9 cellular contexts compared by ENCODE assay signal in genomic region chr3:66480666-66481065, GRCh38. TPM values are rescaled to one million over a fixed set of nuclear protein-coding genes. Genes with fewer than 3 reads are reported as not detected.
DNase-seq lines count a peak whose midpoint lies in the region; ATAC-seq and TF ChIP-seq lines count a peak whose summit lies in the region.
"Had no signal": no experiment of that assay in that cellular context is flagged by ENCODE, and none has a peak within 500 bp of the region (broad histone marks: within the 10 kb centered on the region; RNA-seq: fewer than 3 reads in every experiment).

No MANE protein-coding gene starts in this region.

- TF ChIP-seq EP300 in SK-N-SH (IDR thresholded peaks at IDR 0.05; ENCODE audit: borderline replicate concordance in 1 of 2, low read depth in 1 of 2, low read length in 1 of 2): no peak

- WGBS in SK-N-SH (ENCODE audit: low lambda C conversion rate): 38% methylated on average over 2 of the region's 2 CpGs

- POLR2A ChIA-PET in SK-N-SH (lab: Yijun Ruan, JAX): no interaction called here

- no peak for DNase-seq in SK-N-SH
- no peak for DNase-seq in colonic mucosa
- DNase-seq in amygdala (lab: John Stamatoyannopoulos, UW): no peak
- DNase-seq in NCI-H526 (lab: John Stamatoyannopoulos, UW): no peak

- H3K9me3 ChIP-seq in SK-N-SH (no peaks in the 10 kb centered on the region), OCI-LY3 (ENCODE audit: insufficient read depth, low read length) (peaks cover 6% of the 10 kb centered on the region), colonic mucosa (no peaks in the 10 kb centered on the region), stomach smooth muscle (ENCODE audit: control insufficient read depth in 2 of 2, low read length in 2 of 2) (no peaks in the 10 kb centered on the region)
- H3K9me3 ChIP-seq: A549 had no signal

- H3K27me3 ChIP-seq in SK-N-SH (ENCODE audit: insufficient read depth): no peaks in the 10 kb centered on the region
- no peaks in the 10 kb centered on the region for H3K27me3 ChIP-seq in OCI-LY3 (ENCODE audit: low read depth, low read length)
- no peaks in the 10 kb centered on the region for H3K27me3 ChIP-seq in colonic mucosa
- H3K27me3 ChIP-seq in stomach smooth muscle (ENCODE audit: control insufficient read depth in 1 of 2, insufficient read depth in 2 of 2, low read length in 2 of 2): no peaks in the 10 kb centered on the region

- H3K4me2 ChIP-seq in SK-N-SH (no peak overlapping the region), OCI-LY3 (ENCODE audit: low read length) (peak overlapping the region; percentile 91)

- no peak for TF ChIP-seq RAD21 in SK-N-SH (IDR thresholded peaks at IDR 0.05; ENCODE audit: low read length)

- TF ChIP-seq CTCF in SK-N-SH (IDR thresholded peaks at IDR 0.05) (no peak), OCI-LY3 (IDR thresholded peaks at IDR 0.05; ENCODE audit: low read depth, low read length) (no peak), colonic mucosa (IDR thresholded peaks at IDR 0.05) (no peak)

- ATAC-seq in SK-N-SH treated with all-trans-retinoic acid at 6 μM for 48 hours (no peak), GM18517 (IDR thresholded peaks at IDR 0.05; ENCODE audit: unreplicated experiment) (no peak)
- ATAC-seq: A549 had no signal

- no peaks in the 10 kb centered on the region for H3F3A ChIP-seq in SK-N-SH (replicated peaks; ENCODE audit: insufficient read depth)

- H3K79me2 ChIP-seq in SK-N-SH (ENCODE audit: insufficient read depth) (no peaks in the 10 kb centered on the region), OCI-LY3 (ENCODE audit: low read length) (peaks cover 100% of the 10 kb centered on the region)

- H3K36me3 ChIP-seq in SK-N-SH (replicated peaks in 1 of 2; ENCODE audit: control insufficient read depth in 1 of 2, insufficient read depth in 2 of 2, low read length in 1 of 2): no peaks in the 10 kb centered on the region
- H3K36me3 ChIP-seq in OCI-LY3 (replicated peaks; ENCODE audit: low read depth, low read length): peaks cover 9% of the 10 kb centered on the region
- H3K36me3 ChIP-seq in colonic mucosa: no peaks in the 10 kb centered on the region
- H3K36me3 ChIP-seq in stomach smooth muscle (ENCODE audit: control insufficient read depth in 2 of 2, insufficient read depth in 2 of 2, low read length in 2 of 2): no peaks in the 10 kb centered on the region

- no peak overlapping the region for H3K9ac ChIP-seq in SK-N-SH
- peak overlapping the region; percentile 51 for H3K9ac ChIP-seq in OCI-LY3 (ENCODE audit: low read length)
- peak overlapping the region in 1 of 2 donors; percentile 44 for H3K9ac ChIP-seq in colonic mucosa (ENCODE audit: low read depth in 2 of 2, low read length in 2 of 2)
- peak overlapping the region in 1 of 2 donors; percentile 43 for H3K9ac ChIP-seq in stomach smooth muscle (ENCODE audit: low read length in 2 of 2)

- H3K4me3 ChIP-seq in SK-N-SH (ENCODE audit: low read depth in 2 of 2, low read length in 1 of 2) (no peak overlapping the region), OCI-LY3 (ENCODE audit: low read length) (peak overlapping the region; percentile 63), colonic mucosa (no peak overlapping the region), stomach smooth muscle (ENCODE audit: low read length in 2 of 2) (peak overlapping the region in 1 of 2 donors; percentile 52)
- H3K4me3 ChIP-seq: A549 had no signal

- H3K4me1 ChIP-seq in SK-N-SH (ENCODE audit: control insufficient read depth in 1 of 2, insufficient read depth in 2 of 2, low read depth in 1 of 2, low read length in 1 of 2): peaks cover 0 to 11% of the 10 kb centered on the region in 2 experiments; a peak in 2 of 4 replicates
- peaks cover 87% of the 10 kb centered on the region for H3K4me1 ChIP-seq in OCI-LY3 (ENCODE audit: low read length)
- peaks cover 53% of the 10 kb centered on the region for H3K4me1 ChIP-seq in colonic mucosa
- peaks cover 87% of the 10 kb centered on the region for H3K4me1 ChIP-seq in stomach smooth muscle (ENCODE audit: control insufficient read depth, insufficient read depth, low read length)

- H2AFZ ChIP-seq in SK-N-SH (ENCODE audit: low read depth) (no peak overlapping the region), OCI-LY3 (ENCODE audit: low read depth, low read length) (no peak overlapping the region)

- CTCF ChIA-PET in SK-N-SH (lab: Yijun Ruan, JAX): interaction anchor here (1.1 kb wide), 1 partner anchor 72 kb away, joined by 3 read pairs; no protein-coding TSS in a partner anchor

- intact Hi-C loops in colonic mucosa (cut with DNase I): loop anchor here (5.0 to 10.0 kb wide), 2 partner anchors 38 to 334 kb away; no protein-coding TSS in a partner anchor

- H4K20me1 ChIP-seq in SK-N-SH (ENCODE audit: insufficient read depth): no peaks in the 10 kb centered on the region
- H4K20me1 ChIP-seq in OCI-LY3 (ENCODE audit: insufficient read depth, low read length): peaks cover 13% of the 10 kb centered on the region; the same call in 1 of the 2 replicates

- H3K27ac ChIP-seq in SK-N-SH (ENCODE audit: low read depth in 2 of 2, low read length in 1 of 2): no peak overlapping the region
- peak overlapping the region; percentile 54 for H3K27ac ChIP-seq in OCI-LY3 (ENCODE audit: low read length)
- peak overlapping the region; percentile 62 for H3K27ac ChIP-seq in colonic mucosa
- H3K27ac ChIP-seq in stomach smooth muscle (ENCODE audit: low read length): peak overlapping the region; percentile 64

- no peaks in the 10 kb centered on the region for H3K9me2 ChIP-seq in SK-N-SH

TF ChIP-seq in SK-N-SH, 30 proteins besides CTCF, POLR2A, EP300 and RAD21:
- TF ChIP-seq TCF12 (IDR thresholded peaks at IDR 0.05) (peak; percentile 24; the same call in 1 of the 2 replicates), EZH2phosphoT487 (IDR thresholded peaks at IDR 0.05; ENCODE audit: borderline replicate concordance, low read depth) (no peak), MEF2A (IDR thresholded peaks at IDR 0.05; ENCODE audit: borderline replicate concordance, low read depth) (peak; percentile 34; the same call in 1 of the 2 replicates), RXRA (IDR thresholded peaks at IDR 0.05; ENCODE audit: borderline replicate concordance, low read depth) (peak; percentile 39; the same call in 1 of the 2 replicates), GABPA (IDR thresholded peaks at IDR 0.05; ENCODE audit: low read depth) (no peak), PBX3 (IDR thresholded peaks at IDR 0.05) (peak; percentile 56)

TF ChIP-seq in SK-N-SH treated with all-trans-retinoic acid at 6 μM for 48 hours, 23 proteins besides CTCF, POLR2A, EP300 and RAD21:
- TF ChIP-seq ISL1 (CRISPR knock-in tag; IDR thresholded peaks at IDR 0.05): no peak
- no peak for TF ChIP-seq CREB5 (CRISPR knock-in tag; IDR thresholded peaks at IDR 0.05; ENCODE audit: low read depth)

RNA-seq across cellular contexts. Expression of gene LRIG1, which starts 20.2 kb away (rescaled TPM):
- polyA plus RNA-seq in SK-N-SH (2012; rRNA removed): 1.5 and 1.7 TPM in 2 replicates
- 1.5 and 1.9 TPM in 2 replicates for polyA plus RNA-seq in SK-N-SH (2012; cell fraction: cytosol; rRNA removed)
- 2.5 and 2.9 TPM in 2 replicates for polyA plus RNA-seq in SK-N-SH (2012; cell fraction: nucleus; rRNA removed)
- total RNA-seq in colonic mucosa: 10 to 100 TPM; 43.9 to 57.5 TPM

Comparison
In these comparisons a context has a peak if more than half of its experiments do, and no peak if none do; other contexts are left out.
1. H3K27ac ChIP-seq: peak in OCI-LY3 (single experiment), colonic mucosa (single experiment) and stomach smooth muscle (single experiment); none in SK-N-SH (0 of 2).